Comparison of ENCODE assay signal across 15 cellular contexts in genomic region chr6:9612489-9612888, GRCh38.
A peak's percentile ranks its signal among the peaks of the same experiment; 100 is the strongest.
DNase-seq lines count a peak whose midpoint lies in the region; TF ChIP-seq lines count a peak whose summit lies in the region.
"Had no signal": no experiment of that assay in that cellular context is flagged by ENCODE, and none has a peak within 500 bp of the region (broad histone marks: within the 10 kb centered on the region; RNA-seq: fewer than 3 reads in every experiment).

No MANE protein-coding gene starts in this region.

- H3K4me1 ChIP-seq in mesenchymal stem cell (ENCODE audit: control insufficient read depth, insufficient read depth, low read depth, low read length) (peaks cover 2% of the 10 kb centered on the region), ascending aorta (no peaks in the 10 kb centered on the region)

- H2AFZ ChIP-seq in mesenchymal stem cell (ENCODE audit: low read depth, low read length): no peak overlapping the region

- H3K4ac ChIP-seq in mesenchymal stem cell (ENCODE audit: low read depth in 1 of 2, low read length in 2 of 2): no peak overlapping the region

- 33% methylated on average over 1 of the region's 2 CpGs for WGBS in mesenchymal stem cell

- H3K27ac ChIP-seq in mesenchymal stem cell (ENCODE audit: low read length, poor library complexity, severe bottlenecking) (no peak overlapping the region), ascending aorta (no peak overlapping the region)

- no peak overlapping the region for H2BK5ac ChIP-seq in mesenchymal stem cell (ENCODE audit: low read depth, low read length, poor library complexity, severe bottlenecking)

- no peak overlapping the region for H2BK12ac ChIP-seq in mesenchymal stem cell (ENCODE audit: low read length in 2 of 2)

- H4K8ac ChIP-seq in mesenchymal stem cell (ENCODE audit: low read length): no peak overlapping the region

- no peak for TF ChIP-seq CTCF in ascending aorta (IDR thresholded peaks at IDR 0.05)

- no peak overlapping the region for H2BK120ac ChIP-seq in mesenchymal stem cell (ENCODE audit: low read depth, low read length)

- H3K14ac ChIP-seq in mesenchymal stem cell (ENCODE audit: low read length in 2 of 2): no peak overlapping the region

- H3K79me1 ChIP-seq in mesenchymal stem cell (replicated peaks; ENCODE audit: low read length, poor library complexity, severe bottlenecking): no peaks in the 10 kb centered on the region

- no peak overlapping the region for H3K4me2 ChIP-seq in mesenchymal stem cell (ENCODE audit: low read length, poor library complexity, severe bottlenecking)

- no peaks in the 10 kb centered on the region for H3K36me3 ChIP-seq in mesenchymal stem cell (ENCODE audit: control insufficient read depth in 1 of 2, insufficient read depth in 2 of 2, low read depth in 1 of 2, low read length in 2 of 2)
- H3K36me3 ChIP-seq in ascending aorta: no peaks in the 10 kb centered on the region

- H3K9me3 ChIP-seq in mesenchymal stem cell (ENCODE audit: control insufficient read depth, low read length) (no peaks in the 10 kb centered on the region), ascending aorta (no peaks in the 10 kb centered on the region)

- no peak overlapping the region for H2BK15ac ChIP-seq in mesenchymal stem cell (ENCODE audit: low read depth, poor library complexity, severe bottlenecking)

- no peak overlapping the region for H3K23ac ChIP-seq in mesenchymal stem cell (ENCODE audit: low read length in 2 of 2)

- H3K4me3 ChIP-seq in mesenchymal stem cell (ENCODE audit: insufficient read depth in 1 of 2, low read depth in 1 of 2, low read length in 2 of 2) (no peak overlapping the region), ascending aorta (no peak overlapping the region)

- H4K91ac ChIP-seq in mesenchymal stem cell (ENCODE audit: low read length): no peak overlapping the region

- no peak overlapping the region for H3K18ac ChIP-seq in mesenchymal stem cell (ENCODE audit: low read depth in 1 of 2, low read length in 2 of 2)

- H3K27me3 ChIP-seq in mesenchymal stem cell (ENCODE audit: control insufficient read depth in 1 of 2, insufficient read depth in 1 of 2, low read length in 2 of 2) (no peaks in the 10 kb centered on the region), ascending aorta (no peaks in the 10 kb centered on the region)

- no peak overlapping the region for H2AK5ac ChIP-seq in mesenchymal stem cell (ENCODE audit: low read length, severe bottlenecking)

- H3K9ac ChIP-seq in mesenchymal stem cell (ENCODE audit: low read length): no peak overlapping the region

- DNase-seq in EH (ENCODE audit: low read depth): peak; percentile 38
- DNase-seq in HT1080 (ENCODE audit: low read depth): peak; percentile 42
- peak; percentile 41 for DNase-seq in amniotic epithelial cell (ENCODE audit: low read depth)
- DNase-seq in mesenchymal stem cell: peak; percentile 15
- no peak for DNase-seq in CD1c-positive myeloid dendritic cell (ENCODE audit: extremely low spot score)
- no peak for DNase-seq in ascending aorta (ENCODE audit: low spot score in 2 of 2)
- DNase-seq in HK-2 (ENCODE audit: unreplicated experiment): no peak
- DNase-seq: CD4-positive, CD25-positive, alpha-beta regulatory T cell; GF-D8; Kasumi-1; NCI-H1092 treated with DMSO at 0.1 percent for 48 hours; NCI-H1694; NCI-H446 treated with DMSO at 0.1 percent for 48 hours; NCI-H82; Right ventricle myocardium superior had no signal

- intact Hi-C loops in ascending aorta (cut with DNase I): no loop called here

Comparison
In these comparisons a context has a peak if more than half of its experiments do, and no peak if none do; other contexts are left out.
1. DNase-seq: peak in EH (single experiment), HT1080 (single experiment), amniotic epithelial cell (single experiment) and mesenchymal stem cell (single experiment); none in CD1c-positive myeloid dendritic cell (single experiment), ascending aorta (0 of 2) and HK-2 (single experiment).